20 cellular contexts compared by ENCODE assay signal in genomic region chr7:36642010-36642409, GRCh38.
"Had no signal": no experiment of that assay in that cellular context is flagged by ENCODE, and none has a peak within 500 bp of the region (broad histone marks: within the 10 kb centered on the region; RNA-seq: fewer than 3 reads in every experiment).

No MANE protein-coding gene starts in this region.

- H3K27me3 ChIP-seq: heart left ventricle, neural progenitor cell, spleen, vagina had no signal

- H3K4me3 ChIP-seq: heart left ventricle, neural progenitor cell, spleen, thoracic aorta, vagina had no signal

- H3K9me3 Mint-ChIP-seq: activated naive CD4-positive, alpha-beta T cell treated with anti-CD3 and anti-CD28 coated beads for 36 hours; activated T-cell treated with anti-CD3 and anti-CD28 coated beads, Interleukin-2, amount 50 U/mL, for 72 hours; memory B cell; neural progenitor cell had no signal

- ATAC-seq: activated CD4-positive, CD25-positive, alpha-beta regulatory T cell treated with anti-CD3 and anti-CD28 coated beads, Interleukin-2, amount 50 U/mL, for 24 hours; activated T-cell treated with anti-CD3 and anti-CD28 coated beads, Interleukin-2, amount 50 U/mL, for 72 hours; heart left ventricle; left cardiac atrium had no signal

- H2AFZ ChIP-seq: neural progenitor cell had no signal

- H3K9me3 ChIP-seq: heart left ventricle, spleen, thoracic aorta, vagina had no signal

- H3K4me3 Mint-ChIP-seq: activated naive CD4-positive, alpha-beta T cell treated with anti-CD3 and anti-CD28 coated beads for 36 hours; activated T-cell treated with anti-CD3 and anti-CD28 coated beads, Interleukin-2, amount 50 U/mL, for 72 hours; memory B cell; neural progenitor cell; type B pancreatic cell had no signal

- H3K4me1 ChIP-seq: heart left ventricle had no signal

- H3K36me3 Mint-ChIP-seq: memory B cell, neural progenitor cell, type B pancreatic cell had no signal

- H3K9ac ChIP-seq: neural progenitor cell had no signal

- H3K4me2 ChIP-seq: neural progenitor cell had no signal

- FAIRE-seq: endometrium had no signal

- H3K36me3 ChIP-seq: neural progenitor cell, thoracic aorta, vagina had no signal

- H3K27ac ChIP-seq: heart left ventricle, neural progenitor cell, thoracic aorta, vagina, VCaP had no signal

- DNase-seq: activated CD8-positive, alpha-beta memory T cell treated with anti-CD3 and anti-CD28 coated beads, Interleukin-2, amount 50 U/mL, for 48 hours; activated effector memory CD4-positive, alpha-beta T cell treated with Interleukin-2 at 50 U/mL for 16 hours; activated naive CD4-positive, alpha-beta T cell treated with anti-CD3 and anti-CD28 coated beads for 36 hours; activated T-cell treated with anti-CD3 and anti-CD28 coated beads, Interleukin-2, amount 50 U/mL, for 72 hours; cortex of kidney; heart left ventricle; islet precursor cell; left cardiac atrium; spleen; stimulated activated CD4-positive, alpha-beta T cell treated with anti-CD3 and anti-CD28 coated beads, Interleukin-4, amount 100 ng/mL, for 1 hour; stimulated activated naive CD4-positive, alpha-beta T cell treated with Interleukin-2 at 50 U/mL for 16 hours; T-helper 2 cell had no signal

- H3K27ac Mint-ChIP-seq: activated naive CD4-positive, alpha-beta T cell treated with anti-CD3 and anti-CD28 coated beads for 36 hours; memory B cell; neural progenitor cell; type B pancreatic cell had no signal
